ENCODE assay signal across 11 cellular contexts in genomic region chr2:94759211-94759610, GRCh38.
DNase-seq lines count a peak whose midpoint lies in the region; TF ChIP-seq lines count a peak whose summit lies in the region.
"Had no signal": no experiment of that assay in that cellular context is flagged by ENCODE, and none has a peak within 500 bp of the region (broad histone marks: within the 10 kb centered on the region; RNA-seq: fewer than 3 reads in every experiment).

No MANE protein-coding gene starts in this region.

- peak; percentile 8 for TF ChIP-seq CTCF in GM12864 (IDR thresholded peaks at IDR 0.05; ENCODE audit: low read depth, low read length, missing control alignments)

- in situ Hi-C loops in Caki2 (cut with HindIII; ENCODE audit: low pct_unique_long_range_greater_than_20kb, low sequenced_read_pairs) = no loop called here

- no peak overlapping the region for H3K4me3 ChIP-seq in GM12864 (ENCODE audit: low read depth, low read length)
- H3K4me3 ChIP-seq: thyroid gland had no signal

- DNase-seq in Caki2 (ENCODE audit: low read depth) = peak; percentile 61
- no peak for DNase-seq in GM12864 (ENCODE audit: low read depth)
- peak; percentile 14 for DNase-seq in NCI-H226
- peak; percentile 39 for DNase-seq in astrocyte of the hippocampus (ENCODE audit: low read depth, low spot score)
- DNase-seq in T1000 (lab: John Stamatoyannopoulos, UW) = no peak
- DNase-seq in DMS153 (lab: John Stamatoyannopoulos, UW) = no peak
- DNase-seq in glomerular visceral epithelial cell (ENCODE audit: extremely low spot score) = no peak
- DNase-seq: effector CD8-positive, alpha-beta T cell; glutamatergic neuron; NCI-H1436 had no signal

Comparison
In these comparisons a context has a peak if more than half of its experiments do, and no peak if none do; other contexts are left out.
1. DNase-seq: peak in Caki2 (single experiment), NCI-H226 (single experiment) and astrocyte of the hippocampus (single experiment); none in GM12864 (single experiment), T1000 (single experiment), DMS153 (single experiment) and glomerular visceral epithelial cell (single experiment).